Comparison of ENCODE assay signal across 14 cellular contexts in genomic region chr4:8886625-8887406, GRCh38. TPM values are rescaled to one million over a fixed set of nuclear protein-coding genes. Genes with fewer than 3 reads are reported as not detected.
DNase-seq lines count a peak whose midpoint lies in the region; ATAC-seq and TF ChIP-seq lines count a peak whose summit lies in the region.
"Had no signal": no experiment of that assay in that cellular context is flagged by ENCODE, and none has a peak within 500 bp of the region (broad histone marks: within the 10 kb centered on the region; RNA-seq: fewer than 3 reads in every experiment).

No MANE protein-coding gene starts in this region.

- ATAC-seq in left colon (no peak), GM21619 (IDR thresholded peaks at IDR 0.05; ENCODE audit: unreplicated experiment) (no peak), GM19328 (IDR thresholded peaks at IDR 0.05; ENCODE audit: unreplicated experiment) (no peak)

- H3K4me3 ChIP-seq in GM06990 (replicated peaks; ENCODE audit: low read depth, low read length) (no peak overlapping the region), brain microvascular endothelial cell (ENCODE audit: low read depth, low read length) (no peak overlapping the region), neural cell (ENCODE audit: low read length) (no peak overlapping the region)
- H3K4me3 ChIP-seq: colonic mucosa, thoracic aorta had no signal

- no peaks in the 10 kb centered on the region for H4K20me1 ChIP-seq in neural cell (ENCODE audit: insufficient read depth)

- no peaks in the 10 kb centered on the region for H3F3A ChIP-seq in neural cell (ENCODE audit: insufficient read depth, low read length, poor library complexity, severe bottlenecking)

- no peak for TF ChIP-seq RAD21 in neural cell (conservative IDR thresholded peaks at IDR 0.05)

- H3K27ac ChIP-seq in brain microvascular endothelial cell (no peak overlapping the region), neural cell (ENCODE audit: low read length) (no peak overlapping the region)
- H3K27ac ChIP-seq: colonic mucosa, thoracic aorta had no signal

- in situ Hi-C loops in KBM-7 (cut with MboI; ENCODE audit: low pct_unique_long_range_greater_than_20kb, low sequenced_read_pairs): no loop called here
- in situ Hi-C loops in brain microvascular endothelial cell (cut with HindIII; ENCODE audit: low pct_ligation_motif_present, low sequenced_read_pairs): no loop called here

- no peak overlapping the region for H2AFZ ChIP-seq in neural cell (ENCODE audit: low read depth, low read length)

- H3K79me2 ChIP-seq in neural cell (replicated peaks; ENCODE audit: insufficient read depth, low read length): no peaks in the 10 kb centered on the region

- H3K27me3 ChIP-seq in GM06990 (replicated peaks; ENCODE audit: control insufficient read depth, insufficient read depth, low read length): no peaks in the 10 kb centered on the region
- H3K27me3 ChIP-seq in brain microvascular endothelial cell (replicated peaks): peaks cover 30% of the 10 kb centered on the region
- H3K27me3 ChIP-seq in neural cell (ENCODE audit: insufficient read depth, low read depth, low read length): peaks cover 80% of the 10 kb centered on the region

- intact Hi-C loops in left colon (cut with DNase I, micrococcal nuclease): no loop called here

- no peak for TF ChIP-seq EP300 in neural cell (conservative IDR thresholded peaks at IDR 0.05; ENCODE audit: poor library complexity, severe bottlenecking)

- DNase-seq in GM06990 (ENCODE audit: extremely low read depth, insufficient read length) (no peak), KBM-7 (peak; percentile 5), brain microvascular endothelial cell (no peak), left colon (no peak), NCI-H1092 treated with DMSO at 0.1 percent for 48 hours (lab: John Stamatoyannopoulos, UW) (no peak)
- DNase-seq: activated naive CD4-positive, alpha-beta T cell treated with Interleukin-2 at 50 U/mL for 16 hours; colonic mucosa; DMS53; natural killer cell had no signal

- H3K9me2 ChIP-seq in neural cell (ENCODE audit: insufficient read depth, low read length): no peaks in the 10 kb centered on the region

- H3K36me3 ChIP-seq in GM06990 (ENCODE audit: control insufficient read depth, insufficient read depth, low read length) (no peaks in the 10 kb centered on the region), brain microvascular endothelial cell (replicated peaks) (no peaks in the 10 kb centered on the region), neural cell (ENCODE audit: insufficient read depth, low read length) (no peaks in the 10 kb centered on the region)
- H3K36me3 ChIP-seq: colonic mucosa, thoracic aorta had no signal

- H3K9me3 ChIP-seq in neural cell (ENCODE audit: low read length): no peaks in the 10 kb centered on the region
- H3K9me3 ChIP-seq: colonic mucosa, thoracic aorta had no signal

- H3K9ac ChIP-seq in neural cell (ENCODE audit: low read length): no peak overlapping the region

- peak; percentile 32 for TF ChIP-seq CTCF in GM06990 (IDR thresholded peaks at IDR 0.05; ENCODE audit: insufficient read depth, low read length, poor library complexity, severe bottlenecking)
- TF ChIP-seq CTCF in brain microvascular endothelial cell (IDR thresholded peaks at IDR 0.05; ENCODE audit: low read depth, low read length, missing control alignments): peak; percentile 46
- peak; percentile 22 for TF ChIP-seq CTCF in neural cell (IDR thresholded peaks at IDR 0.05; ENCODE audit: poor library complexity, severe bottlenecking)

- no peak overlapping the region for H3K4me2 ChIP-seq in neural cell (ENCODE audit: low read length)

TF ChIP-seq in neural cell, 6 proteins besides CTCF, POLR2A, EP300 and RAD21:
- no peak for TF ChIP-seq EZH2 (IDR thresholded peaks at IDR 0.05; ENCODE audit: borderline replicate concordance, insufficient read depth, low read length, poor library complexity, severe bottlenecking)
- TF ChIP-seq POLR2AphosphoS5 (IDR thresholded peaks at IDR 0.05): no peak
- no peak for TF ChIP-seq MXI1 (conservative IDR thresholded peaks at IDR 0.05; ENCODE audit: poor library complexity, severe bottlenecking)
- no peak for TF ChIP-seq SMC3 (conservative IDR thresholded peaks at IDR 0.05; ENCODE audit: poor library complexity)
- TF ChIP-seq REST (IDR thresholded peaks at IDR 0.05; ENCODE audit: borderline replicate concordance): no peak
- TF ChIP-seq TAF1 (IDR thresholded peaks at IDR 0.05; ENCODE audit: low read depth): no peak

RNA-seq across cellular contexts. Expression of gene HMX1, which starts 15.2 kb away (rescaled TPM):
- 0.89 and 1.1 TPM in 2 replicates for polyA plus RNA-seq in neural cell
- 0.73 and 0.93 TPM in 2 replicates for polyA minus RNA-seq in neural cell
- not detected for total RNA-seq in left colon
- total RNA-seq: colonic mucosa, LHCN-M2, natural killer cell had no signal
